Comparison of ENCODE assay signal across 2 cellular contexts in genomic region chr7:84245831-84246230, GRCh38.
A peak's percentile ranks its signal among the peaks of the same experiment; 100 is the strongest.
TF ChIP-seq lines count a peak whose summit lies in the region.

No MANE protein-coding gene starts in this region.

TF ChIP-seq in WTC11, 78 proteins besides CTCF, POLR2A, EP300 and RAD21 (continued from another document):
- TF ChIP-seq AR (CRISPR knock-in tag; IDR thresholded peaks at IDR 0.05) (no peak), ZNF423 (CRISPR knock-in tag; IDR thresholded peaks at IDR 0.05) (peak; percentile 19; the same call in 1 of the 2 replicates), ATF1 (CRISPR knock-in tag; IDR thresholded peaks at IDR 0.05) (no peak), ATF2 (CRISPR knock-in tag; IDR thresholded peaks at IDR 0.05; ENCODE audit: borderline replicate concordance, low read depth) (no peak), TEAD4 (CRISPR knock-in tag; IDR thresholded peaks at IDR 0.05) (no peak), ZNF671 (CRISPR knock-in tag; IDR thresholded peaks at IDR 0.05) (no peak), FOXJ3 (CRISPR knock-in tag; IDR thresholded peaks at IDR 0.05; ENCODE audit: borderline replicate concordance) (no peak), PRRX2 (CRISPR knock-in tag; IDR thresholded peaks at IDR 0.05) (no peak), E2F1 (CRISPR knock-in tag; IDR thresholded peaks at IDR 0.05) (no peak), SP1 (CRISPR knock-in tag; conservative IDR thresholded peaks at IDR 0.05) (0 out of 2 replicates have a peak, but pooled peaks have one; percentile 26), E2F4 (CRISPR knock-in tag; IDR thresholded peaks at IDR 0.05; ENCODE audit: borderline replicate concordance, low read depth) (no peak), FOXK1 (CRISPR knock-in tag; IDR thresholded peaks at IDR 0.05) (0 out of 2 replicates have a peak, but pooled peaks have one; percentile 66), ZNF219 (CRISPR knock-in tag; IDR thresholded peaks at IDR 0.05; ENCODE audit: borderline replicate concordance) (no peak)

TF ChIP-seq in HepG2, 621 proteins besides CTCF, POLR2A, EP300 and RAD21 (continued from another document):
- TF ChIP-seq RARA (CRISPR knock-in tag; IDR thresholded peaks at IDR 0.05) (no peak), FOXA3 (CRISPR knock-in tag; IDR thresholded peaks at IDR 0.05) (peak; percentile 42; the same call in 1 of the 2 replicates), ZNF432 (CRISPR knock-in tag; IDR thresholded peaks at IDR 0.05; ENCODE audit: borderline replicate concordance) (no peak), KDM6A (CRISPR knock-in tag; IDR thresholded peaks at IDR 0.05; ENCODE audit: low read depth) (no peak), ZNF615 (CRISPR knock-in tag; IDR thresholded peaks at IDR 0.05; ENCODE audit: borderline replicate concordance) (no peak), TBX2 (CRISPR knock-in tag; IDR thresholded peaks at IDR 0.05; ENCODE audit: borderline replicate concordance) (no peak), MYC (CRISPR knock-in tag; IDR thresholded peaks at IDR 0.05; ENCODE audit: borderline replicate concordance) (no peak)
